1 cellular context compared by ENCODE assay signal in the genomic region with DNA sequence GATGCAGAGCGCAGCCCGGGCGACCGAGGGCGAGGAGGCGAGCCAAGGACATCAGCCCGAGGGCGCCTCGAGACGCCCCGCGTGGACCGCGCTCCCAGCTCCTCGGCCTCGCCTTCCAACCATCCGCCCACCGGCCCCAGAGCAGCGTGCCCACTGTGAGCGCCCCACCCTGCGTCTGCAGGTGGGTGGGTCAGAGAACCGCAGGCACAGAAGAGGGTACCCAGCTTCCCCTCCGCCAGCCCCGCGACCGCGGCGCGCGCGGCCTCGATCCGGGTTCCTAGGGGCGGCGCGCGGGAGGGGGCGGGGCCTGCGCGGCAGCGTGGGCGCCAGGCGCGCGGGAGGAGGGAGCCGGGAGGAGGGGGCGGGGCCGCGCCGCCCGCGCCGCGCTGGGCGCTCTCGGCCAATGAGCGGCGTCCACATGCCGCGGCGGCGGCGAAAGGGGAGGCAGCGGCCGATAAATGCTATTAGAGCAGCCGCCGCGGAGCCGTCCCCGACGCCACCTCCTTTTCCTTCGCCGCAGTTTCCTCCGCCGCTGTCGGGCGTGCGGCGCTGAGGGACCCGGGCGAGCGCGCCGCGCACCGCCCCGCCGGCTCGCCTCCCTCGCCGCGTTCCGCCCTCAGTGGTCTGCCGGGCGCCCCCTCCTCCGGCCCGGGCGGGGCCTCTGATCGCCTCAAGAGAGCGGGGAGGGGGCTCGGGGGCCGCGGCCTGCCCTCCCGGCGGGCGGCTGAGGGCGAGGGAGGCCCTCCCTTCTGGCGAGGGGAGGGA.
TF ChIP-seq lines count a peak whose summit lies in the region.

A gene (plus strand): TSS at position 464 of the 765 bp plus-strand sequence. CDS start 543 bp downstream, outside the sequence.

TF ChIP-seq in HepG2, 621 proteins besides CTCF, POLR2A, EP300 and RAD21 (continued from another document and continues in another):
- TF ChIP-seq, protein P1, sequence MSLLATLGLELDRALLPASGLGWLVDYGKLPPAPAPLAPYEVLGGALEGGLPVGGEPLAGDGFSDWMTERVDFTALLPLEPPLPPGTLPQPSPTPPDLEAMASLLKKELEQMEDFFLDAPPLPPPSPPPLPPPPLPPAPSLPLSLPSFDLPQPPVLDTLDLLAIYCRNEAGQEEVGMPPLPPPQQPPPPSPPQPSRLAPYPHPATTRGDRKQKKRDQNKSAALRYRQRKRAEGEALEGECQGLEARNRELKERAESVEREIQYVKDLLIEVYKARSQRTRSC (CRISPR knock-in tag; IDR thresholded peaks at IDR 0.05; ENCODE audit: low read depth) = no peak
- TF ChIP-seq RXRA (CRISPR knock-in tag; IDR thresholded peaks at IDR 0.05) = peak; percentile 44; the same call in 1 of the 2 replicates
- 0 out of 2 replicates have a peak, but pooled peaks have one; percentile 4 for TF ChIP-seq ZNF432 (CRISPR knock-in tag; IDR thresholded peaks at IDR 0.05; ENCODE audit: borderline replicate concordance)
- TF ChIP-seq, protein P2, sequence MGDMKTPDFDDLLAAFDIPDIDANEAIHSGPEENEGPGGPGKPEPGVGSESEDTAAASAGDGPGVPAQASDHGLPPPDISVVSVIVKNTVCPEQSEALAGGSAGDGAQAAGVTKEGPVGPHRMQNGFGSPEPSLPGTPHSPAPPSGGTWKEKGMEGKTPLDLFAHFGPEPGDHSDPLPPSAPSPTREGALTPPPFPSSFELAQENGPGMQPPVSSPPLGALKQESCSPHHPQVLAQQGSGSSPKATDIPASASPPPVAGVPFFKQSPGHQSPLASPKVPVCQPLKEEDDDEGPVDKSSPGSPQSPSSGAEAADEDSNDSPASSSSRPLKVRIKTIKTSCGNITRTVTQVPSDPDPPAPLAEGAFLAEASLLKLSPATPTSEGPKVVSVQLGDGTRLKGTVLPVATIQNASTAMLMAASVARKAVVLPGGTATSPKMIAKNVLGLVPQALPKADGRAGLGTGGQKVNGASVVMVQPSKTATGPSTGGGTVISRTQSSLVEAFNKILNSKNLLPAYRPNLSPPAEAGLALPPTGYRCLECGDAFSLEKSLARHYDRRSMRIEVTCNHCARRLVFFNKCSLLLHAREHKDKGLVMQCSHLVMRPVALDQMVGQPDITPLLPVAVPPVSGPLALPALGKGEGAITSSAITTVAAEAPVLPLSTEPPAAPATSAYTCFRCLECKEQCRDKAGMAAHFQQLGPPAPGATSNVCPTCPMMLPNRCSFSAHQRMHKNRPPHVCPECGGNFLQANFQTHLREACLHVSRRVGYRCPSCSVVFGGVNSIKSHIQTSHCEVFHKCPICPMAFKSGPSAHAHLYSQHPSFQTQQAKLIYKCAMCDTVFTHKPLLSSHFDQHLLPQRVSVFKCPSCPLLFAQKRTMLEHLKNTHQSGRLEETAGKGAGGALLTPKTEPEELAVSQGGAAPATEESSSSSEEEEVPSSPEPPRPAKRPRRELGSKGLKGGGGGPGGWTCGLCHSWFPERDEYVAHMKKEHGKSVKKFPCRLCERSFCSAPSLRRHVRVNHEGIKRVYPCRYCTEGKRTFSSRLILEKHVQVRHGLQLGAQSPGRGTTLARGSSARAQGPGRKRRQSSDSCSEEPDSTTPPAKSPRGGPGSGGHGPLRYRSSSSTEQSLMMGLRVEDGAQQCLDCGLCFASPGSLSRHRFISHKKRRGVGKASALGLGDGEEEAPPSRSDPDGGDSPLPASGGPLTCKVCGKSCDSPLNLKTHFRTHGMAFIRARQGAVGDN (CRISPR knock-in tag; IDR thresholded peaks at IDR 0.05) = peak; percentile 75
- TF ChIP-seq, protein P3, sequence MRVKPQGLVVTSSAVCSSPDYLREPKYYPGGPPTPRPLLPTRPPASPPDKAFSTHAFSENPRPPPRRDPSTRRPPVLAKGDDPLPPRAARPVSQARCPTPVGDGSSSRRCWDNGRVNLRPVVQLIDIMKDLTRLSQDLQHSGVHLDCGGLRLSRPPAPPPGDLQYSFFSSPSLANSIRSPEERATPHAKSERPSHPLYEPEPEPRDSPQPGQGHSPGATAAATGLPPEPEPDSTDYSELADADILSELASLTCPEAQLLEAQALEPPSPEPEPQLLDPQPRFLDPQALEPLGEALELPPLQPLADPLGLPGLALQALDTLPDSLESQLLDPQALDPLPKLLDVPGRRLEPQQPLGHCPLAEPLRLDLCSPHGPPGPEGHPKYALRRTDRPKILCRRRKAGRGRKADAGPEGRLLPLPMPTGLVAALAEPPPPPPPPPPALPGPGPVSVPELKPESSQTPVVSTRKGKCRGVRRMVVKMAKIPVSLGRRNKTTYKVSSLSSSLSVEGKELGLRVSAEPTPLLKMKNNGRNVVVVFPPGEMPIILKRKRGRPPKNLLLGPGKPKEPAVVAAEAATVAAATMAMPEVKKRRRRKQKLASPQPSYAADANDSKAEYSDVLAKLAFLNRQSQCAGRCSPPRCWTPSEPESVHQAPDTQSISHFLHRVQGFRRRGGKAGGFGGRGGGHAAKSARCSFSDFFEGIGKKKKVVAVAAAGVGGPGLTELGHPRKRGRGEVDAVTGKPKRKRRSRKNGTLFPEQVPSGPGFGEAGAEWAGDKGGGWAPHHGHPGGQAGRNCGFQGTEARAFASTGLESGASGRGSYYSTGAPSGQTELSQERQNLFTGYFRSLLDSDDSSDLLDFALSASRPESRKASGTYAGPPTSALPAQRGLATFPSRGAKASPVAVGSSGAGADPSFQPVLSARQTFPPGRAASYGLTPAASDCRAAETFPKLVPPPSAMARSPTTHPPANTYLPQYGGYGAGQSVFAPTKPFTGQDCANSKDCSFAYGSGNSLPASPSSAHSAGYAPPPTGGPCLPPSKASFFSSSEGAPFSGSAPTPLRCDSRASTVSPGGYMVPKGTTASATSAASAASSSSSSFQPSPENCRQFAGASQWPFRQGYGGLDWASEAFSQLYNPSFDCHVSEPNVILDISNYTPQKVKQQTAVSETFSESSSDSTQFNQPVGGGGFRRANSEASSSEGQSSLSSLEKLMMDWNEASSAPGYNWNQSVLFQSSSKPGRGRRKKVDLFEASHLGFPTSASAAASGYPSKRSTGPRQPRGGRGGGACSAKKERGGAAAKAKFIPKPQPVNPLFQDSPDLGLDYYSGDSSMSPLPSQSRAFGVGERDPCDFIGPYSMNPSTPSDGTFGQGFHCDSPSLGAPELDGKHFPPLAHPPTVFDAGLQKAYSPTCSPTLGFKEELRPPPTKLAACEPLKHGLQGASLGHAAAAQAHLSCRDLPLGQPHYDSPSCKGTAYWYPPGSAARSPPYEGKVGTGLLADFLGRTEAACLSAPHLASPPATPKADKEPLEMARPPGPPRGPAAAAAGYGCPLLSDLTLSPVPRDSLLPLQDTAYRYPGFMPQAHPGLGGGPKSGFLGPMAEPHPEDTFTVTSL (CRISPR knock-in tag; IDR thresholded peaks at IDR 0.05; ENCODE audit: borderline replicate concordance) = no peak
- peak; percentile 62 for TF ChIP-seq MXD4 (CRISPR knock-in tag; IDR thresholded peaks at IDR 0.05)
- TF ChIP-seq, protein P4, sequence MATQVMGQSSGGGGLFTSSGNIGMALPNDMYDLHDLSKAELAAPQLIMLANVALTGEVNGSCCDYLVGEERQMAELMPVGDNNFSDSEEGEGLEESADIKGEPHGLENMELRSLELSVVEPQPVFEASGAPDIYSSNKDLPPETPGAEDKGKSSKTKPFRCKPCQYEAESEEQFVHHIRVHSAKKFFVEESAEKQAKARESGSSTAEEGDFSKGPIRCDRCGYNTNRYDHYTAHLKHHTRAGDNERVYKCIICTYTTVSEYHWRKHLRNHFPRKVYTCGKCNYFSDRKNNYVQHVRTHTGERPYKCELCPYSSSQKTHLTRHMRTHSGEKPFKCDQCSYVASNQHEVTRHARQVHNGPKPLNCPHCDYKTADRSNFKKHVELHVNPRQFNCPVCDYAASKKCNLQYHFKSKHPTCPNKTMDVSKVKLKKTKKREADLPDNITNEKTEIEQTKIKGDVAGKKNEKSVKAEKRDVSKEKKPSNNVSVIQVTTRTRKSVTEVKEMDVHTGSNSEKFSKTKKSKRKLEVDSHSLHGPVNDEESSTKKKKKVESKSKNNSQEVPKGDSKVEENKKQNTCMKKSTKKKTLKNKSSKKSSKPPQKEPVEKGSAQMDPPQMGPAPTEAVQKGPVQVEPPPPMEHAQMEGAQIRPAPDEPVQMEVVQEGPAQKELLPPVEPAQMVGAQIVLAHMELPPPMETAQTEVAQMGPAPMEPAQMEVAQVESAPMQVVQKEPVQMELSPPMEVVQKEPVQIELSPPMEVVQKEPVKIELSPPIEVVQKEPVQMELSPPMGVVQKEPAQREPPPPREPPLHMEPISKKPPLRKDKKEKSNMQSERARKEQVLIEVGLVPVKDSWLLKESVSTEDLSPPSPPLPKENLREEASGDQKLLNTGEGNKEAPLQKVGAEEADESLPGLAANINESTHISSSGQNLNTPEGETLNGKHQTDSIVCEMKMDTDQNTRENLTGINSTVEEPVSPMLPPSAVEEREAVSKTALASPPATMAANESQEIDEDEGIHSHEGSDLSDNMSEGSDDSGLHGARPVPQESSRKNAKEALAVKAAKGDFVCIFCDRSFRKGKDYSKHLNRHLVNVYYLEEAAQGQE (IDR thresholded peaks at IDR 0.05; ENCODE audit: borderline replicate concordance in 1 of 2, low read depth in 1 of 2, low read length in 2 of 2) = 0 out of 4 replicates have a peak, but pooled peaks of 1 of the 2 experiments have one; percentile 43
- TF ChIP-seq NCOA2 (CRISPR knock-in tag; IDR thresholded peaks at IDR 0.05) = no peak
- TF ChIP-seq, protein P5, sequence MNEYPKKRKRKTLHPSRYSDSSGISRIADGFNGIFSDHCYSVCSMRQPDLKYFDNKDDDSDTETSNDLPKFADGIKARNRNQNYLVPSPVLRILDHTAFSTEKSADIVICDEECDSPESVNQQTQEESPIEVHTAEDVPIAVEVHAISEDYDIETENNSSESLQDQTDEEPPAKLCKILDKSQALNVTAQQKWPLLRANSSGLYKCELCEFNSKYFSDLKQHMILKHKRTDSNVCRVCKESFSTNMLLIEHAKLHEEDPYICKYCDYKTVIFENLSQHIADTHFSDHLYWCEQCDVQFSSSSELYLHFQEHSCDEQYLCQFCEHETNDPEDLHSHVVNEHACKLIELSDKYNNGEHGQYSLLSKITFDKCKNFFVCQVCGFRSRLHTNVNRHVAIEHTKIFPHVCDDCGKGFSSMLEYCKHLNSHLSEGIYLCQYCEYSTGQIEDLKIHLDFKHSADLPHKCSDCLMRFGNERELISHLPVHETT (CRISPR knock-in tag; conservative IDR thresholded peaks at IDR 0.05) = 0 out of 2 replicates have a peak, but pooled peaks have one; percentile 27
- TF ChIP-seq FLYWCH1 (CRISPR knock-in tag; IDR thresholded peaks at IDR 0.05) = no peak
- TF ChIP-seq, protein P6, sequence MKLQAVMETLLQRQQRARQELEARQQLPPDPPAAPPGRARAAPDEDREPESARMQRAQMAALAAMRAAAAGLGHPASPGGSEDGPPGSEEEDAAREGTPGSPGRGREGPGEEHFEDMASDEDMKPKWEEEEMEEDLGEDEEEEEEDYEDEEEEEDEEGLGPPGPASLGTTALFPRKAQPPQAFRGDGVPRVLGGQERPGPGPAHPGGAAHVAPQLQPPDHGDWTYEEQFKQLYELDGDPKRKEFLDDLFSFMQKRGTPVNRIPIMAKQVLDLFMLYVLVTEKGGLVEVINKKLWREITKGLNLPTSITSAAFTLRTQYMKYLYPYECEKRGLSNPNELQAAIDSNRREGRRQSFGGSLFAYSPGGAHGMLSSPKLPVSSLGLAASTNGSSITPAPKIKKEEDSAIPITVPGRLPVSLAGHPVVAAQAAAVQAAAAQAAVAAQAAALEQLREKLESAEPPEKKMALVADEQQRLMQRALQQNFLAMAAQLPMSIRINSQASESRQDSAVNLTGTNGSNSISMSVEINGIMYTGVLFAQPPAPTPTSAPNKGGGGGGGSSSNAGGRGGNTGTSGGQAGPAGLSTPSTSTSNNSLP (IDR thresholded peaks at IDR 0.05; ENCODE audit: low read depth, low read length) = no peak
- peak; percentile 70 for TF ChIP-seq KMT2A (CRISPR knock-in tag; IDR thresholded peaks at IDR 0.05)
- TF ChIP-seq ZNF558 (CRISPR knock-in tag; IDR thresholded peaks at IDR 0.05; ENCODE audit: borderline replicate concordance) = peak; percentile 90; the same call in 1 of the 2 replicates
- TF ChIP-seq, protein P7, sequence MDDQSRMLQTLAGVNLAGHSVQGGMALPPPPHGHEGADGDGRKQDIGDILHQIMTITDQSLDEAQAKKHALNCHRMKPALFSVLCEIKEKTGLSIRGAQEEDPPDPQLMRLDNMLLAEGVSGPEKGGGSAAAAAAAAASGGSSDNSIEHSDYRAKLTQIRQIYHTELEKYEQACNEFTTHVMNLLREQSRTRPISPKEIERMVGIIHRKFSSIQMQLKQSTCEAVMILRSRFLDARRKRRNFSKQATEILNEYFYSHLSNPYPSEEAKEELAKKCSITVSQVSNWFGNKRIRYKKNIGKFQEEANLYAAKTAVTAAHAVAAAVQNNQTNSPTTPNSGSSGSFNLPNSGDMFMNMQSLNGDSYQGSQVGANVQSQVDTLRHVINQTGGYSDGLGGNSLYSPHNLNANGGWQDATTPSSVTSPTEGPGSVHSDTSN (CRISPR knock-in tag; IDR thresholded peaks at IDR 0.05; ENCODE audit: borderline replicate concordance) = 0 out of 2 replicates have a peak, but pooled peaks have one; percentile 70
- TF ChIP-seq ZNF451 (CRISPR knock-in tag; IDR thresholded peaks at IDR 0.05) = 0 out of 2 replicates have a peak, but pooled peaks have one; percentile 34
- no peak for TF ChIP-seq ZNF207 (IDR thresholded peaks at IDR 0.05; ENCODE audit: borderline replicate concordance)
- TF ChIP-seq HMG20B (CRISPR knock-in tag; conservative IDR thresholded peaks at IDR 0.05) = no peak
- TF ChIP-seq FOSL1 (CRISPR knock-in tag; IDR thresholded peaks at IDR 0.05; ENCODE audit: borderline replicate concordance) = no peak
- peak; percentile 6; the same call in 1 of the 2 replicates for TF ChIP-seq PHF20 (CRISPR knock-in tag; IDR thresholded peaks at IDR 0.05)
- TF ChIP-seq ZNF652 (CRISPR knock-in tag; IDR thresholded peaks at IDR 0.05; ENCODE audit: borderline replicate concordance, low read depth) = no peak
- peak; percentile 5 for TF ChIP-seq ZNF792 (CRISPR knock-in tag; IDR thresholded peaks at IDR 0.05)
- TF ChIP-seq GABPB1 (CRISPR knock-in tag; IDR thresholded peaks at IDR 0.05) = peak; percentile 56; the same call in 1 of the 2 replicates
- no peak; the same call in 1 of the 2 replicates for TF ChIP-seq ZC3H13 (CRISPR knock-in tag; IDR thresholded peaks at IDR 0.05)
- no peak for TF ChIP-seq ZNF557 (CRISPR knock-in tag; IDR thresholded peaks at IDR 0.05)
- TF ChIP-seq, protein P8, sequence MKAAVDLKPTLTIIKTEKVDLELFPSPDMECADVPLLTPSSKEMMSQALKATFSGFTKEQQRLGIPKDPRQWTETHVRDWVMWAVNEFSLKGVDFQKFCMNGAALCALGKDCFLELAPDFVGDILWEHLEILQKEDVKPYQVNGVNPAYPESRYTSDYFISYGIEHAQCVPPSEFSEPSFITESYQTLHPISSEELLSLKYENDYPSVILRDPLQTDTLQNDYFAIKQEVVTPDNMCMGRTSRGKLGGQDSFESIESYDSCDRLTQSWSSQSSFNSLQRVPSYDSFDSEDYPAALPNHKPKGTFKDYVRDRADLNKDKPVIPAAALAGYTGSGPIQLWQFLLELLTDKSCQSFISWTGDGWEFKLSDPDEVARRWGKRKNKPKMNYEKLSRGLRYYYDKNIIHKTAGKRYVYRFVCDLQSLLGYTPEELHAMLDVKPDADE (CRISPR knock-in tag; IDR thresholded peaks at IDR 0.05) = peak; percentile 20; the same call in 1 of the 2 replicates
- TF ChIP-seq, protein P9, sequence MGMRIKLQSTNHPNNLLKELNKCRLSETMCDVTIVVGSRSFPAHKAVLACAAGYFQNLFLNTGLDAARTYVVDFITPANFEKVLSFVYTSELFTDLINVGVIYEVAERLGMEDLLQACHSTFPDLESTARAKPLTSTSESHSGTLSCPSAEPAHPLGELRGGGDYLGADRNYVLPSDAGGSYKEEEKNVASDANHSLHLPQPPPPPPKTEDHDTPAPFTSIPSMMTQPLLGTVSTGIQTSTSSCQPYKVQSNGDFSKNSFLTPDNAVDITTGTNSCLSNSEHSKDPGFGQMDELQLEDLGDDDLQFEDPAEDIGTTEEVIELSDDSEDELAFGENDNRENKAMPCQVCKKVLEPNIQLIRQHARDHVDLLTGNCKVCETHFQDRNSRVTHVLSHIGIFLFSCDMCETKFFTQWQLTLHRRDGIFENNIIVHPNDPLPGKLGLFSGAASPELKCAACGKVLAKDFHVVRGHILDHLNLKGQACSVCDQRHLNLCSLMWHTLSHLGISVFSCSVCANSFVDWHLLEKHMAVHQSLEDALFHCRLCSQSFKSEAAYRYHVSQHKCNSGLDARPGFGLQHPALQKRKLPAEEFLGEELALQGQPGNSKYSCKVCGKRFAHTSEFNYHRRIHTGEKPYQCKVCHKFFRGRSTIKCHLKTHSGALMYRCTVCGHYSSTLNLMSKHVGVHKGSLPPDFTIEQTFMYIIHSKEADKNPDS (CRISPR knock-in tag; IDR thresholded peaks at IDR 0.05) = no peak
- no peak; the same call in 1 of the 2 replicates for TF ChIP-seq ZNF605 (CRISPR knock-in tag; IDR thresholded peaks at IDR 0.05)
